Comparison of ENCODE assay signal across 26 cellular contexts in genomic region chr13:34039678-34040077, GRCh38.
"Had no signal": no experiment of that assay in that cellular context is flagged by ENCODE, and none has a peak within 500 bp of the region (broad histone marks: within the 10 kb centered on the region; RNA-seq: fewer than 3 reads in every experiment).

No MANE protein-coding gene starts in this region.

- H3K27me3 Mint-ChIP-seq: activated T-helper 17 cell treated with anti-CD3 and anti-CD28 coated beads, Interleukin-2, amount 50 U/mL, for 72 hours; T-helper 17 cell had no signal

- H3K4me1 Mint-ChIP-seq: activated CD4-positive, alpha-beta memory T cell treated with anti-CD3 and anti-CD28 coated beads, Interleukin-2, amount 10 ng/mL, durations not matched to agents 7 days and 5 days; activated CD4-positive, alpha-beta T cell treated with anti-CD3 and anti-CD28 coated beads, Interleukin-2, amount 10 ng/mL, durations not matched to agents 7 days and 5 days; activated T-helper 17 cell treated with anti-CD3 and anti-CD28 coated beads, Interleukin-2, amount 50 U/mL, for 72 hours; T-helper 17 cell had no signal

- H3K27ac Mint-ChIP-seq: activated CD4-positive, alpha-beta memory T cell treated with anti-CD3 and anti-CD28 coated beads, Interleukin-2, amount 10 ng/mL, durations not matched to agents 7 days and 5 days; activated CD4-positive, alpha-beta T cell treated with anti-CD3 and anti-CD28 coated beads, Interleukin-2, amount 10 ng/mL, durations not matched to agents 7 days and 5 days; activated naive CD4-positive, alpha-beta T cell treated with anti-CD3 and anti-CD28 coated beads for 36 hours; activated naive CD8-positive, alpha-beta T cell; activated T-helper 17 cell treated with anti-CD3 and anti-CD28 coated beads, Interleukin-2, amount 50 U/mL, for 72 hours; T-helper 17 cell had no signal

- H2AFZ ChIP-seq: PC-9 had no signal

- DNase-seq: activated CD4-positive, alpha-beta memory T cell treated with anti-CD3 and anti-CD28 coated beads, Interleukin-2, amount 10 ng/mL, durations not matched to agents 7 days and 5 days; activated CD4-positive, alpha-beta T cell treated with anti-CD3 and anti-CD28 coated beads, Interleukin-2, amount 10 ng/mL, durations not matched to agents 7 days and 5 days; activated CD4-positive, CD25-positive, alpha-beta regulatory T cell; activated gamma-delta T cell; activated naive CD4-positive, alpha-beta T cell treated with anti-CD3 and anti-CD28 coated beads for 36 hours; activated T-cell treated with anti-CD3 and anti-CD28 coated beads for 4 hours; activated T-cell treated with anti-CD3 and anti-CD28 coated beads, Interleukin-2, amount 50 U/mL, for 48 hours; amygdala; brain microvascular endothelial cell; NCI-H1092; NCI-H1417; NCI-H1930; NCI-H2107; NCI-H2171 treated with DMSO at 0.1 percent for 48 hours; NCI-H226; NCI-H510A; NCI-H526 treated with DMSO at 0.1 percent for 48 hours; NCI-H82; NK-92 treated with Interleukin-12 subunit alpha and Interleukin-12 subunit beta, amount 100 ng/mL, for 24 hours; PC-9; SHP77 treated with DMSO at 0.1 percent for 48 hours; T-helper 17 cell; T-helper 9 cell had no signal

- H3K4me3 Mint-ChIP-seq: activated CD4-positive, alpha-beta memory T cell treated with anti-CD3 and anti-CD28 coated beads, Interleukin-2, amount 10 ng/mL, durations not matched to agents 7 days and 5 days; activated CD4-positive, alpha-beta T cell treated with anti-CD3 and anti-CD28 coated beads, Interleukin-2, amount 10 ng/mL, durations not matched to agents 7 days and 5 days; activated naive CD4-positive, alpha-beta T cell treated with anti-CD3 and anti-CD28 coated beads for 36 hours; activated naive CD8-positive, alpha-beta T cell; activated T-helper 17 cell treated with anti-CD3 and anti-CD28 coated beads, Interleukin-2, amount 50 U/mL, for 72 hours; T-helper 17 cell had no signal

- H3K9ac ChIP-seq: KMS-11 had no signal

- H3K27ac ChIP-seq: brain microvascular endothelial cell, KMS-11, PC-9 had no signal

- H3K9me3 Mint-ChIP-seq: activated CD4-positive, alpha-beta T cell treated with anti-CD3 and anti-CD28 coated beads, Interleukin-2, amount 10 ng/mL, durations not matched to agents 7 days and 5 days had no signal

- H3K36me3 ChIP-seq: brain microvascular endothelial cell had no signal

- H3K36me3 Mint-ChIP-seq: activated naive CD8-positive, alpha-beta T cell had no signal

- H3K4me3 ChIP-seq: PC-9 had no signal

- H3K27me3 ChIP-seq: brain microvascular endothelial cell had no signal

- H3K4me2 ChIP-seq: KMS-11, PC-9 had no signal
